ENCODE assay signal across 23 cellular contexts in the genomic region with DNA sequence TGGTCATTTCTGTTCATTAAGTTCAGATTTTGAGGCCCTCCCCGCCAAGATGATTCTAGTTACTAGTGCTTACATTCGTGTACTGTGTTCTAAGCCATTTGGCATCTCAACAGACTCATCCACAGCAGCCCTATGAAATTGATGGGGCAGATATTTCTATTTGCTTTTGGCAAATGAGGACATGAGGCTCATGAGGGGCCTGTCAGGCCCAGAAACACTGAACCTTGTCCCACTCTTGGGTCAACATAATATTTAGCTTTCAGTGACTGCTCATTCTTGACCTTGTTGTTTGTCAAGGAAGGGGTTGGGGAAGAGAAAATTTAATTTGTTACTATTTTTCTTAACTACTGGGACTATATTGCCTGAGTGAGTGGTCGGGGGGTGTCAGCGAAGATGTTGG.
"Had no signal": no experiment of that assay in that cellular context is flagged by ENCODE, and none has a peak within 500 bp of the region (broad histone marks: within the 10 kb centered on the region; RNA-seq: fewer than 3 reads in every experiment).

No MANE protein-coding gene starts in this region.

- H3K27me3 Mint-ChIP-seq: activated CD4-positive, alpha-beta T cell treated with anti-CD3 and anti-CD28 coated beads for 36 hours; activated T-helper 17 cell treated with anti-CD3 and anti-CD28 coated beads, Interleukin-2, amount 50 U/mL, for 72 hours had no signal

- H3K27me3 ChIP-seq: brain microvascular endothelial cell, cardiac muscle cell had no signal

- H3K4me3 Mint-ChIP-seq: activated CD4-positive, alpha-beta memory T cell treated with anti-CD3 and anti-CD28 coated beads, Interleukin-2, amount 10 ng/mL, durations not matched to agents 7 days and 5 days; activated CD4-positive, alpha-beta T cell treated with anti-CD3 and anti-CD28 coated beads for 36 hours; activated naive CD4-positive, alpha-beta T cell treated with anti-CD3 and anti-CD28 coated beads for 36 hours; activated naive CD8-positive, alpha-beta T cell; activated T-helper 17 cell treated with anti-CD3 and anti-CD28 coated beads, Interleukin-2, amount 50 U/mL, for 72 hours; T-cell had no signal

- H3K9me3 Mint-ChIP-seq: activated CD4-positive, alpha-beta memory T cell treated with anti-CD3 and anti-CD28 coated beads, Interleukin-2, amount 10 ng/mL, durations not matched to agents 7 days and 5 days; activated naive CD4-positive, alpha-beta T cell treated with anti-CD3 and anti-CD28 coated beads for 36 hours; activated T-helper 17 cell treated with anti-CD3 and anti-CD28 coated beads, Interleukin-2, amount 50 U/mL, for 72 hours; T-cell had no signal

- H3K4me3 ChIP-seq: cardiac muscle cell had no signal

- H3K36me3 Mint-ChIP-seq: activated naive CD8-positive, alpha-beta T cell; T-cell had no signal

- H3K27ac Mint-ChIP-seq: activated CD4-positive, alpha-beta memory T cell treated with anti-CD3 and anti-CD28 coated beads, Interleukin-2, amount 10 ng/mL, durations not matched to agents 7 days and 5 days; activated CD4-positive, alpha-beta T cell treated with anti-CD3 and anti-CD28 coated beads for 36 hours; activated naive CD4-positive, alpha-beta T cell treated with anti-CD3 and anti-CD28 coated beads for 36 hours; activated naive CD8-positive, alpha-beta T cell; activated T-helper 17 cell treated with anti-CD3 and anti-CD28 coated beads, Interleukin-2, amount 50 U/mL, for 72 hours; T-cell had no signal

- H3K27ac ChIP-seq: brain microvascular endothelial cell, cardiac muscle cell, WERI-Rb-1 had no signal

- H3K4me1 Mint-ChIP-seq: activated CD4-positive, alpha-beta memory T cell treated with anti-CD3 and anti-CD28 coated beads, Interleukin-2, amount 10 ng/mL, durations not matched to agents 7 days and 5 days; activated CD4-positive, alpha-beta T cell treated with anti-CD3 and anti-CD28 coated beads for 36 hours; activated T-helper 17 cell treated with anti-CD3 and anti-CD28 coated beads, Interleukin-2, amount 50 U/mL, for 72 hours; T-cell had no signal

- DNase-seq: activated CD4-positive, alpha-beta memory T cell treated with anti-CD3 and anti-CD28 coated beads, Interleukin-2, amount 10 ng/mL, durations not matched to agents 7 days and 5 days; activated CD4-positive, alpha-beta T cell treated with anti-CD3 and anti-CD28 coated beads for 36 hours; activated CD4-positive, alpha-beta T cell treated with anti-CD3 and anti-CD28 coated beads, Interleukin-2, amount 50 U/mL, for 1 hour; activated gamma-delta T cell; activated naive CD4-positive, alpha-beta T cell treated with anti-CD3 and anti-CD28 coated beads for 36 hours; activated T-cell treated with anti-CD3 and anti-CD28 coated beads for 4 hours; activated T-cell treated with anti-CD3 and anti-CD28 coated beads, Interleukin-2, amount 50 U/mL, for 48 hours; brain microvascular endothelial cell; Karpas-422; MM.1S; NCI-H1105 treated with DMSO at 0.1 percent for 48 hours; NCI-H1436 treated with DMSO at 0.1 percent for 48 hours; NCI-H187; NCI-H2081; NCI-H510A treated with DMSO at 0.1 percent for 48 hours; NCI-H69; PC-3; SHP77 treated with DMSO at 0.1 percent for 48 hours; T-cell; WERI-Rb-1 had no signal

- ATAC-seq: activated CD4-positive, alpha-beta T cell treated with anti-CD3 and anti-CD28 coated beads for 36 hours; activated T-helper 17 cell treated with anti-CD3 and anti-CD28 coated beads, Interleukin-2, amount 50 U/mL, for 72 hours; PC-3; T-cell had no signal

- H3K36me3 ChIP-seq: brain microvascular endothelial cell, cardiac muscle cell had no signal
